In genomic region chr15:64452988-64453688, GRCh38 we compare ENCODE assay signal across 1 cellular context.
TF ChIP-seq lines count a peak whose summit lies in the region.

No MANE protein-coding gene starts in this region.

TF ChIP-seq in GM23338, 12 proteins besides CTCF, POLR2A, EP300 and RAD21 (continued from another document):
- TF ChIP-seq ZNF462 (CRISPR knock-in tag; IDR thresholded peaks at IDR 0.05) (no peak), STAT1 (IDR thresholded peaks at IDR 0.05; ENCODE audit: unreplicated experiment) (no peak), EZH2 (IDR thresholded peaks at IDR 0.05; ENCODE audit: low read depth, unreplicated experiment) (no peak), POLR2AphosphoS5 (IDR thresholded peaks at IDR 0.05; ENCODE audit: low read depth) (no peak), EZH2phosphoT487 (IDR thresholded peaks at IDR 0.05; ENCODE audit: unreplicated experiment) (no peak), ZNF331 (CRISPR knock-in tag; IDR thresholded peaks at IDR 0.05; ENCODE audit: low read depth) (no peak)
